ENCODE assay signal across 19 cellular contexts in the genomic region with DNA sequence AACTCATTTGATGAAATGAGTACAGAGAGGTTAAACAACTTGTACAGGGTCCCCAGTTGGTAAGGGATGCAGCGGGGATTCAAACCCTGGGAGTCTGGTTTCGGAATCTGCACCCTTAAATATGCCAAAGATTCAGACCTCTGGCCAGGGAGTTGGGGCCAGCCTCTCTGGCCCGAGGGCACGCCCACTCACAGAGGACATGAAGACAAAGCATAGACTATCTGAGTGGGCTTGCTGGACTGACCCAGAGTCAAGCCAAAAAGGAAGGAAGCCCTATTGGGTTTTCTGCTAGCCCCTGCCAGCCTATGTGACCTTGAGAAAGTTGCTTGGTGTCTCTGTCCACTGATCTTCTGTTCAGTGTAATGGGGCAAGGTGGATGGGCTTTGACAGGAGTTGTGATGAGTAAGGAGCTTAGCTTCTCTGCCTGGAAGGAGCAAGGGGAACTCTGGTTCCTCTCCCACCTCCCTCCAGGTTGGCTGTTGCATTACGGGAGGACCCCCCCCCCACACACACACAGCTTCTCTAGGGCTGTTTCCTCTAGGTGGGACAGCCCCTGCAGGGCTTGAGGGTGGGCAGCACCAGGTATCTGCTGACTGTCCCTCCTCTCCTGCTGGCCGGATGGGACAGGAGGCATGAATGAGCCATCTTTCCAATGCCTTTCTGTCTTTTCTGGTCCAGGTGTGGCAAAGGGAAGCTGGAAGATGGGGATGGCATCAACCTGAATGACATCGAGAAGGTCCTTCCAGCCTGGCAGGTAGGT.
"Had no signal": no experiment of that assay in that cellular context is flagged by ENCODE, and none has a peak within 500 bp of the region (broad histone marks: within the 10 kb centered on the region; RNA-seq: fewer than 3 reads in every experiment).

No MANE protein-coding gene starts in this region.

- H3K9me3 ChIP-seq: SK-N-SH had no signal

- ATAC-seq: Panc1, PC-3 had no signal

- H3K27ac ChIP-seq: HL-60, RWPE1 had no signal

- DNase-seq: KBM-7, NCI-H1092, NCI-H1105 treated with DMSO at 0.1 percent for 48 hours, NCI-H1417 treated with DMSO at 0.1 percent for 48 hours, NCI-H1694 treated with DMSO at 0.1 percent for 48 hours, NCI-H1930, NCI-H2081, NCI-H2107, NCI-H2227 treated with DMSO at 0.1 percent for 48 hours, NCI-H446, NCI-H510A, NCI-H524 treated with DMSO at 0.1 percent for 48 hours, NCI-H69, NCI-H774, PC-3, SK-N-SH had no signal
